Comparison of ENCODE assay signal across 27 cellular contexts in genomic region chr18:77316641-77317040, GRCh38.
A peak's percentile ranks its signal among the peaks of the same experiment; 100 is the strongest.
DNase-seq lines count a peak whose midpoint lies in the region; FAIRE-seq and TF ChIP-seq lines count a peak whose summit lies in the region.
"Had no signal": no experiment of that assay in that cellular context is flagged by ENCODE, and none has a peak within 500 bp of the region (broad histone marks: within the 10 kb centered on the region; RNA-seq: fewer than 3 reads in every experiment).

No MANE protein-coding gene starts in this region.

- H2AFZ ChIP-seq in H9 (ENCODE audit: low read length) (no peak overlapping the region), astrocyte (ENCODE audit: low read depth, low read length) (no peak overlapping the region)

- DNase-seq in H9 (no peak), astrocyte (ENCODE audit: low read depth) (peak; percentile 9), fibroblast of pulmonary artery (ENCODE audit: low read depth) (peak; percentile 3), smooth muscle cell of the brain vasculature (ENCODE audit: low read depth, low spot score) (peak; percentile 3), CD1c-positive myeloid dendritic cell (ENCODE audit: extremely low spot score) (no peak), urothelium cell line (ENCODE audit: low spot score) (no peak), MV-4-11 (lab: John Stamatoyannopoulos, UW) (no peak)
- DNase-seq: ACHN; AML-193; CD8-positive, alpha-beta memory T cell; DMS53; EL; GF-D8; HFFc6; IMR-90; NCI-H1105; NCI-H146; NCI-H2029; NCI-H226; NCI-H524; NCI-H82 had no signal

- H2BK5ac ChIP-seq in H9 (ENCODE audit: insufficient read length, low read length), result no peak overlapping the region

- no peak overlapping the region for H4K91ac ChIP-seq in H9 (ENCODE audit: insufficient read length, low read depth, low read length)

- H3K9me3 Mint-ChIP-seq in H9 (no peaks in the 10 kb centered on the region), astrocyte (ENCODE audit: unreplicated experiment) (no peaks in the 10 kb centered on the region)
- H3K9me3 Mint-ChIP-seq: CD8-positive, alpha-beta memory T cell had no signal

- TF ChIP-seq CTCF in H9 (conservative IDR thresholded peaks at IDR 0.05), result no peak
- TF ChIP-seq CTCF in astrocyte (IDR thresholded peaks at IDR 0.05; ENCODE audit: insufficient read depth, low read depth, low read length), result no peak
- TF ChIP-seq CTCF in fibroblast of pulmonary artery (IDR thresholded peaks at IDR 0.05; ENCODE audit: low read length, missing control alignments), result no peak

- no peaks in the 10 kb centered on the region for H3K79me2 ChIP-seq in H9 (ENCODE audit: insufficient read depth, low read length)
- H3K79me2 ChIP-seq in astrocyte (ENCODE audit: insufficient read depth, low read length), result no peaks in the 10 kb centered on the region

- H3T11ph ChIP-seq in H9 (ENCODE audit: low read length), result no peak overlapping the region

- no peak overlapping the region for H3K4me3 Mint-ChIP-seq in H9
- H3K4me3 Mint-ChIP-seq in astrocyte (ENCODE audit: unreplicated experiment), result no peak overlapping the region
- H3K4me3 Mint-ChIP-seq: CD8-positive, alpha-beta memory T cell; HFFc6 had no signal

- H3K79me1 ChIP-seq in H9 (ENCODE audit: insufficient read depth, low read depth, low read length, poor library complexity, severe bottlenecking), result no peaks in the 10 kb centered on the region

- no peak overlapping the region for H3K18ac ChIP-seq in H9 (ENCODE audit: insufficient read length, low read depth, low read length)

- H4K8ac ChIP-seq in H9 (replicated peaks; ENCODE audit: insufficient read length, low read depth, low read length), result no peak overlapping the region

- H3K4me2 ChIP-seq in H9 (ENCODE audit: insufficient read depth, insufficient read length, low read length) (no peak overlapping the region), astrocyte (ENCODE audit: low read length) (peak overlapping the region; percentile 7)
- H3K4me2 ChIP-seq: KMS-11 had no signal

- H2BK12ac ChIP-seq in H9 (ENCODE audit: insufficient read length, low read depth, low read length), result no peak overlapping the region

- H3K9me3 ChIP-seq in H9 (ENCODE audit: control insufficient read depth, low read depth, low read length) (no peaks in the 10 kb centered on the region), astrocyte (ENCODE audit: insufficient read depth, low read depth, low read length) (no peaks in the 10 kb centered on the region)

- no peak overlapping the region for H2BK15ac ChIP-seq in H9 (ENCODE audit: low read depth, low read length)

- H3K9ac ChIP-seq in H9 (ENCODE audit: extremely low read depth, insufficient read length, low read length) (no peak overlapping the region), astrocyte (ENCODE audit: low read length) (no peak overlapping the region)
- H3K9ac ChIP-seq: KMS-11 had no signal

- H2BK20ac ChIP-seq in H9 (ENCODE audit: low read depth, low read length, poor library complexity, severe bottlenecking), result no peak overlapping the region

- no peak overlapping the region for H3K56ac ChIP-seq in H9 (ENCODE audit: insufficient read length, low read depth, low read length)

- H3K14ac ChIP-seq in H9 (ENCODE audit: insufficient read depth, low read length), result no peak overlapping the region

- H3K27ac ChIP-seq in H9 (ENCODE audit: insufficient read length, low read depth, low read length) (no peak overlapping the region), astrocyte (ENCODE audit: low read depth, low read length) (no peak overlapping the region)
- H3K27ac ChIP-seq: HL-60, KMS-11 had no signal

- H2BK120ac ChIP-seq in H9 (ENCODE audit: low read depth, low read length, poor library complexity, severe bottlenecking), result peak overlapping the region; percentile 51

- H3K4me1 Mint-ChIP-seq in H9 (peaks cover 17 to 26% of the 10 kb centered on the region in 2 experiments), astrocyte (ENCODE audit: low read depth, unreplicated experiment) (peaks cover 38% of the 10 kb centered on the region)
- H3K4me1 Mint-ChIP-seq: CD8-positive, alpha-beta memory T cell had no signal

- H3K4me3 ChIP-seq in astrocyte (ENCODE audit: insufficient read depth, low read depth, low read length) (no peak overlapping the region), fibroblast of pulmonary artery (replicated peaks; ENCODE audit: low read depth, low read length) (no peak overlapping the region)

- H3K27ac Mint-ChIP-seq in H9, result no peak overlapping the region
- H3K27ac Mint-ChIP-seq in astrocyte (ENCODE audit: unreplicated experiment), result peak overlapping the region; percentile 78
- H3K27ac Mint-ChIP-seq: CD8-positive, alpha-beta memory T cell; HFFc6 had no signal

- FAIRE-seq in astrocyte (lab: Jason Lieb, UNC) (no peak), urothelium cell line (lab: Jason Lieb, UNC) (no peak)
- FAIRE-seq: GM19239, H54, HTR-8/SVneo, RCC 7860 had no signal

- no peak overlapping the region for H3K23ac ChIP-seq in H9 (ENCODE audit: insufficient read length, low read depth, low read length)

- H3K27me3 ChIP-seq in H9 (ENCODE audit: insufficient read depth, low read length) (no peaks in the 10 kb centered on the region; the same call in 1 of the 2 replicates), astrocyte (ENCODE audit: insufficient read depth, low read length) (no peaks in the 10 kb centered on the region)

- H3K4ac ChIP-seq in H9 (ENCODE audit: low read depth, low read length), result no peak overlapping the region

- no peaks in the 10 kb centered on the region; the same call in 1 of the 2 replicates for H3K27me3 Mint-ChIP-seq in H9 (ENCODE audit: low read depth)
- H3K27me3 Mint-ChIP-seq in astrocyte (ENCODE audit: low read depth, unreplicated experiment), result peaks cover 2% of the 10 kb centered on the region

- H3K36me3 ChIP-seq in astrocyte (ENCODE audit: insufficient read depth, low read length), result no peaks in the 10 kb centered on the region

- H3K23me2 ChIP-seq in H9 (ENCODE audit: insufficient read length, low read depth, low read length, poor library complexity, severe bottlenecking), result no peaks in the 10 kb centered on the region

- no CpG with 5 or more reads among the region's 4 CpGs for WGBS in H9 (ENCODE audit: extremely low coverage, insufficient read length, low lambda C conversion rate)

- no peak overlapping the region for H2AK5ac ChIP-seq in H9 (ENCODE audit: insufficient read length, low read length)

- H4K20me1 ChIP-seq in H9 (ENCODE audit: control insufficient read depth, insufficient read depth, insufficient read length) (no peaks in the 10 kb centered on the region), astrocyte (ENCODE audit: insufficient read depth, low read length) (no peaks in the 10 kb centered on the region)

- H3K4me1 ChIP-seq in H9 (ENCODE audit: insufficient read depth, low read length), result peaks cover 3% of the 10 kb centered on the region; the same call in 1 of the 2 replicates
- H3K4me1 ChIP-seq in astrocyte (ENCODE audit: insufficient read depth, low read length), result peaks cover 5% of the 10 kb centered on the region

- H4K5ac ChIP-seq in H9 (ENCODE audit: insufficient read length, low read depth, low read length), result no peak overlapping the region

- H3K36me3 Mint-ChIP-seq in H9 (ENCODE audit: insufficient read depth in 1 of 3, low read depth in 3 of 3), result no peaks in the 10 kb centered on the region
- H3K36me3 Mint-ChIP-seq in astrocyte (ENCODE audit: low read depth, unreplicated experiment), result no peaks in the 10 kb centered on the region
- H3K36me3 Mint-ChIP-seq: CD8-positive, alpha-beta memory T cell had no signal

Comparison
In these comparisons a context has a peak if more than half of its experiments do, and no peak if none do; other contexts are left out.
1. DNase-seq: peak in astrocyte (single experiment), fibroblast of pulmonary artery (single experiment) and smooth muscle cell of the brain vasculature (single experiment); none in H9 (single experiment), CD1c-positive myeloid dendritic cell (single experiment), urothelium cell line (single experiment) and MV-4-11 (single experiment).